Comparison of ENCODE assay signal across 23 cellular contexts in the genomic region with DNA sequence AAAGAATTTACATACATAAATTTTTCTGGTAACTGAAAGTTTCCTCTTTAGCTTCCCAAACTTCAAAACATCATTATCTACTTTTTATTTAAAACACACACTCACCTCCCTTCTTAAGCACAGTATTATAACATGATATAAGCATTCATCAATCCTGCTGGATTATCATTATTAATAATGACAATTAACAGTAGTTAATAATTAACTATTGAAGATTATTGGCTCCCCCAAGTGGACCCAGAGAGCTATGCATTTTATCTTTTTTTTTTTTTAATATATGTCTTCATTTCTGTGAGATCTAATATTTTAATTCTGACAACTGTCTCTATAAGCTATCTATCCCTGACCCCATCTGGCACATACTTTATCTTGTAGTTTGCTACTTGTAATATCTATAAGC.
DNase-seq lines count a peak whose midpoint lies in the region; ATAC-seq, FAIRE-seq and TF ChIP-seq lines count a peak whose summit lies in the region.
"Had no signal": no experiment of that assay in that cellular context is flagged by ENCODE, and none has a peak within 500 bp of the region (broad histone marks: within the 10 kb centered on the region; RNA-seq: fewer than 3 reads in every experiment).

No MANE protein-coding gene starts in this region.

- H3K4me3 ChIP-seq in A549 = no peak overlapping the region
- H3K4me3 ChIP-seq in dorsolateral prefrontal cortex = no peak overlapping the region
- H3K4me3 ChIP-seq in uterus = no peak overlapping the region

- peaks cover 0 to 3% of the 10 kb centered on the region in 2 donors for H3K36me3 ChIP-seq in uterus

- H3K4me1 ChIP-seq in A549 = no peaks in the 10 kb centered on the region
- H3K4me1 ChIP-seq in uterus = no peaks in the 10 kb centered on the region

- no peak for FAIRE-seq in A549 (lab: Jason Lieb, UNC)
- FAIRE-seq in islet of Langerhans (lab: Jason Lieb, UNC) = peak; percentile 79
- FAIRE-seq: G401.6, H1 had no signal

- CTCF ChIA-PET in A549 (lab: Yijun Ruan, JAX) = interaction anchor here (0.6 to 7.8 kb wide), 7 partner anchors 11 to 489 kb away, joined by 3 to 70 read pairs (median 4); no protein-coding TSS in a partner anchor
- CTCF ChIA-PET in RWPE1 (lab: Yijun Ruan, JAX) = interaction anchor here (0.6 to 1.9 kb wide), 3 partner anchors 485 to 801 kb away, joined by 3 to 13 read pairs (median 3); no protein-coding TSS in a partner anchor

- H3K9me3 ChIP-seq in A549 (no peaks in the 10 kb centered on the region), uterus (no peaks in the 10 kb centered on the region)

- POLR2A ChIA-PET in A549 (lab: Yijun Ruan, JAX) = interaction anchor here (1.2 kb wide), 1 partner anchor 276 kb away, joined by 3 read pairs; a partner anchor contains a TSS
- POLR2A ChIA-PET in RWPE1 (lab: Yijun Ruan, JAX; ENCODE audit: low non-redundant PET) = no interaction called here

- intact Hi-C loops in dorsolateral prefrontal cortex (cut with DNase I) (no loop called here), uterus (cut with DNase I; ENCODE audit: low total_unique reads) (no loop called here), posterior cingulate gyrus (cut with DNase I) (no loop called here)

- TF ChIP-seq CTCF in A549 (IDR thresholded peaks at IDR 0.05) = peak; percentile 14; the same call in 1 of the 3 replicates
- peak; percentile 4 for TF ChIP-seq CTCF in GM13977 (IDR thresholded peaks at IDR 0.05; ENCODE audit: extremely low read depth, insufficient read depth, missing control alignments)
- TF ChIP-seq CTCF in RWPE1 (conservative IDR thresholded peaks at IDR 0.05; ENCODE audit: low read depth) = peak; percentile 38; the same call in 1 of the 2 replicates
- TF ChIP-seq CTCF in dorsolateral prefrontal cortex (IDR thresholded peaks at IDR 0.05 in 54 of 56, conservative IDR thresholded peaks at IDR 0.05 in 2 of 56; ENCODE audit: low read depth in 1 of 56, partially characterized antibody in 56 of 56) = peak in 9 of 56 donors; percentile 7 to 31 (median 16)
- no peak for TF ChIP-seq CTCF in uterus (IDR thresholded peaks at IDR 0.05)

- ATAC-seq in A549 = no peak
- ATAC-seq: stimulated activated naive CD8-positive, alpha-beta T cell treated with anti-CD3 and anti-CD28 coated beads, Interleukin-15, Interleukin-2, amounts not matched to agents 100 U/mL and 50 U/mL, for 24 hours had no signal

- no peak for TF ChIP-seq POLR2A in A549 (IDR thresholded peaks at IDR 0.05; ENCODE audit: low read length)
- TF ChIP-seq POLR2A in uterus (IDR thresholded peaks at IDR 0.05) = no peak

- no peak for DNase-seq in A549 (ENCODE audit: low read depth in 1 of 2, low spot score in 1 of 2)
- DNase-seq in GM13977 (ENCODE audit: low spot score) = no peak
- no peak for DNase-seq in RWPE1 (ENCODE audit: low spot score)
- no peak for DNase-seq in NCI-H2196 treated with DMSO at 0.1 percent for 48 hours (lab: John Stamatoyannopoulos, UW; ENCODE audit: unreplicated experiment)
- no peak for DNase-seq in dorsolateral prefrontal cortex
- DNase-seq in uterus = no peak
- no peak for DNase-seq in posterior cingulate gyrus
- DNase-seq: activated CD4-positive, CD25-positive, alpha-beta regulatory T cell; activated CD8-positive, alpha-beta memory T cell treated with anti-CD3 and anti-CD28 coated beads for 24 hours; caudate nucleus; COR-L47; effector CD4-positive, alpha-beta T cell; KG1; kidney glomerular epithelial cell; mesenchymal stem cell; NCI-H1436 treated with DMSO at 0.1 percent for 48 hours; NCI-H2227 treated with DMSO at 0.1 percent for 48 hours; retina; stimulated activated naive CD8-positive, alpha-beta T cell treated with anti-CD3 and anti-CD28 coated beads, Interleukin-15, Interleukin-2, amounts not matched to agents 100 U/mL and 50 U/mL, for 24 hours had no signal

- no peak for TF ChIP-seq EP300 in A549 (IDR thresholded peaks at IDR 0.05)

- 0 out of 5 replicates have a peak, but pooled peaks of 1 of the 2 experiments have one; percentile 3 for TF ChIP-seq RAD21 in A549 (conservative IDR thresholded peaks at IDR 0.05 in 1 of 2, IDR thresholded peaks at IDR 0.05 in 1 of 2)

- no peak overlapping the region for H3K4me2 ChIP-seq in A549

- in situ Hi-C loops in GM13977 (cut with MboI; ENCODE audit: low pct_unique_long_range_greater_than_20kb, low sequenced_read_pairs, unreplicated experiment) = loop anchor here (25.0 kb wide), 1 partner anchor 660 kb away; no protein-coding TSS in a partner anchor

- H3K27me3 ChIP-seq in dorsolateral prefrontal cortex = no peaks in the 10 kb centered on the region
- H3K27me3 ChIP-seq in uterus = no peaks in the 10 kb centered on the region

- H3K27ac ChIP-seq in A549 (no peak overlapping the region), RWPE1 (no peak overlapping the region), dorsolateral prefrontal cortex (no peak overlapping the region), uterus (no peak overlapping the region)
- H3K27ac ChIP-seq: HL-60 had no signal

TF ChIP-seq in A549, 52 proteins besides CTCF, POLR2A, EP300 and RAD21:
- TF ChIP-seq NPAS2 (CRISPR knock-in tag; IDR thresholded peaks at IDR 0.05; ENCODE audit: borderline replicate concordance) (no peak), MYC (IDR thresholded peaks at IDR 0.05; ENCODE audit: borderline replicate concordance, low read length) (no peak), CHD2 (IDR thresholded peaks at IDR 0.05; ENCODE audit: low read length, partially characterized antibody) (no peak), CEBPB (IDR thresholded peaks at IDR 0.05) (no peak), RFX5 (IDR thresholded peaks at IDR 0.05) (no peak), ZC3H11A (IDR thresholded peaks at IDR 0.05) (no peak), CBX2 (IDR thresholded peaks at IDR 0.05; ENCODE audit: borderline replicate concordance, low read depth) (no peak), JUNB (IDR thresholded peaks at IDR 0.05) (no peak), KDM5A (IDR thresholded peaks at IDR 0.05) (no peak), RARB (CRISPR knock-in tag; IDR thresholded peaks at IDR 0.05) (no peak)
- TF ChIP-seq, protein P1, sequence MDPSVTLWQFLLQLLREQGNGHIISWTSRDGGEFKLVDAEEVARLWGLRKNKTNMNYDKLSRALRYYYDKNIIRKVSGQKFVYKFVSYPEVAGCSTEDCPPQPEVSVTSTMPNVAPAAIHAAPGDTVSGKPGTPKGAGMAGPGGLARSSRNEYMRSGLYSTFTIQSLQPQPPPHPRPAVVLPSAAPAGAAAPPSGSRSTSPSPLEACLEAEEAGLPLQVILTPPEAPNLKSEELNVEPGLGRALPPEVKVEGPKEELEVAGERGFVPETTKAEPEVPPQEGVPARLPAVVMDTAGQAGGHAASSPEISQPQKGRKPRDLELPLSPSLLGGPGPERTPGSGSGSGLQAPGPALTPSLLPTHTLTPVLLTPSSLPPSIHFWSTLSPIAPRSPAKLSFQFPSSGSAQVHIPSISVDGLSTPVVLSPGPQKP (IDR thresholded peaks at IDR 0.05; ENCODE audit: low read depth, low read length) = no peak

Comparison
In these comparisons a context has a peak if more than half of its experiments do, and no peak if none do; other contexts are left out.
1. CTCF ChIP-seq: peak in A549 (single experiment), GM13977 (single experiment) and RWPE1 (single experiment); none in uterus (0 of 4).